ENCODE assay signal across 30 cellular contexts in genomic region chr2:63902149-63902548, GRCh38.
"Had no signal": no experiment of that assay in that cellular context is flagged by ENCODE, and none has a peak within 500 bp of the region (broad histone marks: within the 10 kb centered on the region; RNA-seq: fewer than 3 reads in every experiment).

No MANE protein-coding gene starts in this region.

- H3K4me1 ChIP-seq: esophagus squamous epithelium, left lung, lower lobe of right lung, pancreas, prostate gland, testis, transverse colon had no signal

- H3K27ac Mint-ChIP-seq: activated B cell treated with CpG ODN at 0.5 μM for 24 hours; activated naive CD8-positive, alpha-beta T cell treated with anti-CD3 and anti-CD28 coated beads, Interleukin-2, amount 10 ng/mL, durations not matched to agents 7 days and 5 days; dendritic cell treated with granulocyte-macrophage colony-stimulating factor and Interleukin-4, amounts not matched to agents 40 ng/mL and 50 ng/mL, for 4 days; stimulated activated memory B cell treated with anti-CD40 and anti-IgM and Interleukin-4, amounts not matched to agents 10 μg/mL and 1 μg/mL and 100 μg/mL, for 72 hours; T-cell; T-helper 2 cell treated with Interferon-gamma antibody and Interleukin-4, amounts not matched to agents 5 μg/mL and 100 μg/mL, for 36 hours had no signal

- H3K4me3 ChIP-seq: esophagus squamous epithelium, heart right ventricle, left lung, lower lobe of right lung, pancreas, prostate gland, sigmoid colon, testis, transverse colon had no signal

- ATAC-seq: heart right ventricle; left lung; lower lobe of right lung; naive thymus-derived CD8-positive, alpha-beta T cell; pancreas; stimulated activated memory B cell treated with anti-CD40 and anti-IgM and Interleukin-4, amounts not matched to agents 10 μg/mL and 1 μg/mL and 100 μg/mL, for 72 hours; T-cell had no signal

- H3K4me3 Mint-ChIP-seq: activated B cell treated with CpG ODN at 0.5 μM for 24 hours; activated naive CD8-positive, alpha-beta T cell treated with anti-CD3 and anti-CD28 coated beads, Interleukin-2, amount 10 ng/mL, durations not matched to agents 7 days and 5 days; activated T-helper 1 cell treated with anti-CD3 and anti-CD28 coated beads, Interleukin-12 subunit alpha, Interleukin-12 subunit beta, Interleukin-2, Interleukin-4 antibody, amounts not matched to agents 30 ng/mL and 10 ng/mL and 1 ng/mL, durations not matched to agents 14 hours and 24 hours and 36 hours; central memory CD8-positive, alpha-beta T cell; dendritic cell treated with granulocyte-macrophage colony-stimulating factor and Interleukin-4, amounts not matched to agents 40 ng/mL and 50 ng/mL, for 4 days; naive thymus-derived CD8-positive, alpha-beta T cell; neural crest cell; stimulated activated memory B cell treated with anti-CD40 and anti-IgM and Interleukin-4, amounts not matched to agents 10 μg/mL and 1 μg/mL and 100 μg/mL, for 72 hours; T-cell; T-helper 2 cell treated with Interferon-gamma antibody and Interleukin-4, amounts not matched to agents 5 μg/mL and 100 μg/mL, for 36 hours had no signal

- H3K27ac ChIP-seq: epithelial cell of prostate, esophagus squamous epithelium, heart right ventricle, left lung, lower lobe of right lung, pancreas, prostate gland, sigmoid colon, testis, transverse colon had no signal

- H3K4me1 Mint-ChIP-seq: neural crest cell had no signal

- H3K27me3 Mint-ChIP-seq: activated B cell treated with CpG ODN at 0.5 μM for 24 hours; activated naive CD8-positive, alpha-beta T cell treated with anti-CD3 and anti-CD28 coated beads, Interleukin-2, amount 10 ng/mL, durations not matched to agents 7 days and 5 days; central memory CD8-positive, alpha-beta T cell; dendritic cell treated with granulocyte-macrophage colony-stimulating factor and Interleukin-4, amounts not matched to agents 40 ng/mL and 50 ng/mL, for 4 days; naive thymus-derived CD8-positive, alpha-beta T cell; stimulated activated memory B cell treated with anti-CD40 and anti-IgM and Interleukin-4, amounts not matched to agents 10 μg/mL and 1 μg/mL and 100 μg/mL, for 72 hours; T-cell had no signal

- H3K27me3 ChIP-seq: esophagus squamous epithelium, heart right ventricle, left lung, pancreas, sigmoid colon, testis, transverse colon had no signal

- DNase-seq: activated B cell treated with CpG ODN at 0.5 μM for 24 hours; activated CD4-positive, alpha-beta T cell treated with anti-CD3 and anti-CD28 coated beads for 4 hours; activated CD4-positive, alpha-beta T cell treated with anti-CD3 and anti-CD28 coated beads, Interleukin-2, amount 50 U/mL, for 4 hours; activated gamma-delta T cell treated with Interleukin-2 at 50 U/mL for 16 hours; activated naive CD8-positive, alpha-beta T cell treated with anti-CD3 and anti-CD28 coated beads, Interleukin-2, amount 10 ng/mL, durations not matched to agents 7 days and 5 days; amygdala; esophagus squamous epithelium; foreskin melanocyte; heart right ventricle; left lung; lower lobe of right lung; mesenchymal stem cell; naive thymus-derived CD8-positive, alpha-beta T cell; nucleus accumbens; pancreas; retina; sigmoid colon; small intestine; stimulated activated CD4-positive, alpha-beta T cell treated with anti-CD3 and anti-CD28 coated beads, Interleukin-4, amount 100 ng/mL, for 24 hours; T-cell; testis; transverse colon had no signal

- H3K9me3 ChIP-seq: prostate gland, testis had no signal

- H3K36me3 ChIP-seq: prostate gland had no signal
